Comparison of ENCODE assay signal across 24 cellular contexts in the genomic region with DNA sequence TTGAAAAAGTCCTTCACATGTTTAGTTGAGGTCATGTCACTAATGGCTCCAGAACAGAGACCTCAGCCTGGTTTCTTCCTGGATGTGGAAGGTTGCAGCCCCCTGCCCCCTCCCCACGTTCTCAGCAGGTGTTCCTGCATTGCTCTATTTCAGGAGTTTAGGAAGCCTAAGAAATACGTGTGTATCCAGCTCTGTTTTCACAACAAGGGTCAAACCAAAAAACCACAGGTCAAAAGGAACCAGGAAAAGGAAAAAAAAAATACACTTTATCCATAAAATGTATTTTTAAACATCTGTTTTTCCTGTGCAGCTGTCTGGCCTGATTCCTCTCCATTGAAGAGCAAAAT.
DNase-seq lines count a peak whose midpoint lies in the region; ATAC-seq, FAIRE-seq and TF ChIP-seq lines count a peak whose summit lies in the region.
"Had no signal": no experiment of that assay in that cellular context is flagged by ENCODE, and none has a peak within 500 bp of the region (broad histone marks: within the 10 kb centered on the region; RNA-seq: fewer than 3 reads in every experiment).

No MANE protein-coding gene starts in this region.

- no peak overlapping the region for H3K4me3 ChIP-seq in astrocyte (ENCODE audit: insufficient read depth, low read depth, low read length)
- H3K4me3 ChIP-seq: body of pancreas, lower lobe of right lung, thoracic aorta had no signal

- no peak overlapping the region for H3K9ac ChIP-seq in astrocyte (ENCODE audit: low read length)
- H3K9ac ChIP-seq: SK-N-SH had no signal

- peaks cover 10% of the 10 kb centered on the region for H3K9me3 Mint-ChIP-seq in activated CD4-positive, alpha-beta memory T cell treated with anti-CD3 and anti-CD28 coated beads, Interleukin-2, amount 10 ng/mL, durations not matched to agents 7 days and 5 days
- H3K9me3 Mint-ChIP-seq in activated CD4-positive, alpha-beta memory T cell treated with anti-CD3 and anti-CD28 coated beads for 36 hours, result peaks cover 11% of the 10 kb centered on the region
- no peaks in the 10 kb centered on the region for H3K9me3 Mint-ChIP-seq in astrocyte (ENCODE audit: unreplicated experiment)
- H3K9me3 Mint-ChIP-seq in stimulated activated memory B cell treated with anti-CD40 and anti-IgM and Interleukin-4, amounts not matched to agents 10 μg/mL and 1 μg/mL and 100 μg/mL, for 72 hours, result peaks cover 14% of the 10 kb centered on the region

- no peak overlapping the region for H2AFZ ChIP-seq in astrocyte (ENCODE audit: low read depth, low read length)

- H3K4me1 Mint-ChIP-seq in activated CD4-positive, alpha-beta memory T cell treated with anti-CD3 and anti-CD28 coated beads, Interleukin-2, amount 10 ng/mL, durations not matched to agents 7 days and 5 days, result peaks cover 25% of the 10 kb centered on the region
- peaks cover 25% of the 10 kb centered on the region for H3K4me1 Mint-ChIP-seq in activated CD4-positive, alpha-beta memory T cell treated with anti-CD3 and anti-CD28 coated beads for 36 hours (ENCODE audit: low read depth)
- H3K4me1 Mint-ChIP-seq in astrocyte (ENCODE audit: low read depth, unreplicated experiment), result peaks cover 28% of the 10 kb centered on the region
- peaks cover 18% of the 10 kb centered on the region for H3K4me1 Mint-ChIP-seq in stimulated activated memory B cell treated with anti-CD40 and anti-IgM and Interleukin-4, amounts not matched to agents 10 μg/mL and 1 μg/mL and 100 μg/mL, for 72 hours

- H3K36me3 ChIP-seq in astrocyte (ENCODE audit: insufficient read depth, low read length), result no peaks in the 10 kb centered on the region
- H3K36me3 ChIP-seq: lower lobe of right lung, thoracic aorta had no signal

- H3K4me3 Mint-ChIP-seq in activated CD4-positive, alpha-beta memory T cell treated with anti-CD3 and anti-CD28 coated beads, Interleukin-2, amount 10 ng/mL, durations not matched to agents 7 days and 5 days, result no peak overlapping the region
- no peak overlapping the region for H3K4me3 Mint-ChIP-seq in activated CD4-positive, alpha-beta memory T cell treated with anti-CD3 and anti-CD28 coated beads for 36 hours
- no peak overlapping the region for H3K4me3 Mint-ChIP-seq in astrocyte (ENCODE audit: unreplicated experiment)
- H3K4me3 Mint-ChIP-seq in stimulated activated memory B cell treated with anti-CD40 and anti-IgM and Interleukin-4, amounts not matched to agents 10 μg/mL and 1 μg/mL and 100 μg/mL, for 72 hours, result no peak overlapping the region

- H3K79me2 ChIP-seq in astrocyte (ENCODE audit: insufficient read depth, low read length), result no peaks in the 10 kb centered on the region

- TF ChIP-seq CTCF in astrocyte (IDR thresholded peaks at IDR 0.05; ENCODE audit: insufficient read depth, low read depth, low read length), result no peak

- no peaks in the 10 kb centered on the region for H3K9me3 ChIP-seq in astrocyte (ENCODE audit: insufficient read depth, low read depth, low read length)
- H3K9me3 ChIP-seq: body of pancreas, lower lobe of right lung, SK-N-SH, thoracic aorta had no signal

- peak overlapping the region; percentile 89 for H3K27ac Mint-ChIP-seq in activated CD4-positive, alpha-beta memory T cell treated with anti-CD3 and anti-CD28 coated beads, Interleukin-2, amount 10 ng/mL, durations not matched to agents 7 days and 5 days
- no peak overlapping the region for H3K27ac Mint-ChIP-seq in activated CD4-positive, alpha-beta memory T cell treated with anti-CD3 and anti-CD28 coated beads for 36 hours
- H3K27ac Mint-ChIP-seq in astrocyte (ENCODE audit: unreplicated experiment), result peak overlapping the region; percentile 29
- H3K27ac Mint-ChIP-seq in stimulated activated memory B cell treated with anti-CD40 and anti-IgM and Interleukin-4, amounts not matched to agents 10 μg/mL and 1 μg/mL and 100 μg/mL, for 72 hours, result peak overlapping the region; percentile 19

- H3K4me1 ChIP-seq in astrocyte (ENCODE audit: insufficient read depth, low read length), result peaks cover 28% of the 10 kb centered on the region
- H3K4me1 ChIP-seq: lower lobe of right lung had no signal

- ATAC-seq in HG03354 (IDR thresholded peaks at IDR 0.05; ENCODE audit: poor library complexity, severe bottlenecking, unreplicated experiment), result peak; percentile 6
- ATAC-seq in stimulated activated memory B cell treated with anti-CD40 and anti-IgM and Interleukin-4, amounts not matched to agents 10 μg/mL and 1 μg/mL and 100 μg/mL, for 72 hours, result no peak

- intact Hi-C loops in activated CD4-positive, alpha-beta memory T cell treated with anti-CD3 and anti-CD28 coated beads for 36 hours (cut with micrococcal nuclease), result loop anchor here (1.0 to 5.0 kb wide), 4 partner anchors 74 to 495 kb away; no protein-coding TSS in a partner anchor

- H3K36me3 Mint-ChIP-seq in activated CD4-positive, alpha-beta memory T cell treated with anti-CD3 and anti-CD28 coated beads, Interleukin-2, amount 10 ng/mL, durations not matched to agents 7 days and 5 days (ENCODE audit: low read depth), result no peaks in the 10 kb centered on the region
- no peaks in the 10 kb centered on the region for H3K36me3 Mint-ChIP-seq in activated CD4-positive, alpha-beta memory T cell treated with anti-CD3 and anti-CD28 coated beads for 36 hours
- no peaks in the 10 kb centered on the region for H3K36me3 Mint-ChIP-seq in astrocyte (ENCODE audit: low read depth, unreplicated experiment)
- H3K36me3 Mint-ChIP-seq in stimulated activated memory B cell treated with anti-CD40 and anti-IgM and Interleukin-4, amounts not matched to agents 10 μg/mL and 1 μg/mL and 100 μg/mL, for 72 hours, result peaks cover 12% of the 10 kb centered on the region
- H3K36me3 Mint-ChIP-seq: naive thymus-derived CD4-positive, alpha-beta T cell had no signal

- DNase-seq in activated CD4-positive, alpha-beta memory T cell treated with anti-CD3 and anti-CD28 coated beads, Interleukin-2, amount 10 ng/mL, durations not matched to agents 7 days and 5 days, result no peak
- DNase-seq in activated CD4-positive, alpha-beta memory T cell treated with anti-CD3 and anti-CD28 coated beads for 36 hours, result no peak
- DNase-seq in astrocyte (ENCODE audit: low read depth) (no peak), activated T-cell treated with anti-CD3 and anti-CD28 coated beads for 4 hours (no peak), HEK293T (ENCODE audit: extremely low spot score) (no peak), SIG-M5 (lab: John Stamatoyannopoulos, UW) (no peak)
- DNase-seq: activated naive CD4-positive, alpha-beta T cell treated with anti-CD3 and anti-CD28 coated beads, Interleukin-2, amount 50 U/mL, for 16 hours; body of pancreas; lower lobe of right lung; naive thymus-derived CD4-positive, alpha-beta T cell; NCI-H1092; NCI-H2081; NCI-H526; OCI-M1; posterior cingulate gyrus; SK-N-SH; stimulated activated CD8-positive, alpha-beta memory T cell treated with anti-CD3 and anti-CD28 coated beads, Interleukin-4, amount 100 ng/mL, for 48 hours had no signal

- H4K20me1 ChIP-seq in astrocyte (ENCODE audit: insufficient read depth, low read length), result no peaks in the 10 kb centered on the region

- POLR2A ChIA-PET in activated CD4-positive, alpha-beta memory T cell treated with anti-CD3 and anti-CD28 coated beads, Interleukin-2, amount 10 ng/mL, durations not matched to agents 7 days and 5 days (lab: Charles Lee), result interaction anchor here (0.7 kb wide), 1 partner anchor 74 kb away, joined by 4 read pairs; no protein-coding TSS in a partner anchor
- POLR2A ChIA-PET in activated CD4-positive, alpha-beta memory T cell treated with anti-CD3 and anti-CD28 coated beads for 36 hours (lab: Charles Lee), result interaction anchor here (0.7 kb wide), 1 partner anchor 59 kb away, joined by 4 read pairs; no protein-coding TSS in a partner anchor
- POLR2A ChIA-PET in HEK293T (lab: Yijun Ruan, JAX), result no interaction called here

- CTCF ChIA-PET in activated CD4-positive, alpha-beta memory T cell treated with anti-CD3 and anti-CD28 coated beads, Interleukin-2, amount 10 ng/mL, durations not matched to agents 7 days and 5 days (lab: Charles Lee), result interaction anchor here (1.5 to 1.8 kb wide), 2 partner anchors 74 to 96 kb away, joined by 5 to 9 read pairs; no protein-coding TSS in a partner anchor
- CTCF ChIA-PET in activated CD4-positive, alpha-beta memory T cell treated with anti-CD3 and anti-CD28 coated beads for 36 hours (lab: Charles Lee), result interaction anchor here (1.0 to 2.1 kb wide), 4 partner anchors 72 to 326 kb away, joined by 3 to 12 read pairs (median 6); no protein-coding TSS in a partner anchor
- CTCF ChIA-PET in HEK293T (lab: Yijun Ruan, JAX), result no interaction called here

- H3K27me3 Mint-ChIP-seq in activated CD4-positive, alpha-beta memory T cell treated with anti-CD3 and anti-CD28 coated beads, Interleukin-2, amount 10 ng/mL, durations not matched to agents 7 days and 5 days, result peaks cover 2% of the 10 kb centered on the region
- H3K27me3 Mint-ChIP-seq in activated CD4-positive, alpha-beta memory T cell treated with anti-CD3 and anti-CD28 coated beads for 36 hours, result no peaks in the 10 kb centered on the region
- no peaks in the 10 kb centered on the region for H3K27me3 Mint-ChIP-seq in astrocyte (ENCODE audit: low read depth, unreplicated experiment)
- H3K27me3 Mint-ChIP-seq in stimulated activated memory B cell treated with anti-CD40 and anti-IgM and Interleukin-4, amounts not matched to agents 10 μg/mL and 1 μg/mL and 100 μg/mL, for 72 hours, result peaks cover 9% of the 10 kb centered on the region
- H3K27me3 Mint-ChIP-seq: activated CD4-positive, alpha-beta T cell treated with anti-CD3 and anti-CD28 coated beads for 36 hours had no signal

- peak overlapping the region; percentile 51 for H3K4me2 ChIP-seq in astrocyte (ENCODE audit: low read length)
- H3K4me2 ChIP-seq: SK-N-SH had no signal

- H3K27ac ChIP-seq in astrocyte (ENCODE audit: low read depth, low read length), result no peak overlapping the region
- H3K27ac ChIP-seq: 22Rv1, body of pancreas, C4-2B, lower lobe of right lung, thoracic aorta had no signal

- no peaks in the 10 kb centered on the region for H3K27me3 ChIP-seq in astrocyte (ENCODE audit: insufficient read depth, low read length)
- H3K27me3 ChIP-seq: body of pancreas had no signal

- FAIRE-seq in astrocyte (lab: Jason Lieb, UNC), result no peak
- FAIRE-seq: colon had no signal

TF ChIP-seq in HEK293T, 16 proteins besides CTCF, POLR2A, EP300 and RAD21 (continues in another document):
- no peak for TF ChIP-seq ELF4 (IDR thresholded peaks at IDR 0.05)
- TF ChIP-seq NFRKB (IDR thresholded peaks at IDR 0.05), result no peak
- TF ChIP-seq SUZ12 (IDR thresholded peaks at IDR 0.05), result no peak
- no peak for TF ChIP-seq ARNT (IDR thresholded peaks at IDR 0.05)
- TF ChIP-seq FOXA1 (IDR thresholded peaks at IDR 0.05), result no peak
- no peak for TF ChIP-seq ZNF384 (IDR thresholded peaks at IDR 0.05)
- no peak for TF ChIP-seq L3MBTL2 (conservative IDR thresholded peaks at IDR 0.05)
- TF ChIP-seq SP1 (IDR thresholded peaks at IDR 0.05), result no peak
- no peak for TF ChIP-seq TARDBP (IDR thresholded peaks at IDR 0.05)
- TF ChIP-seq LEF1 (IDR thresholded peaks at IDR 0.05; ENCODE audit: borderline replicate concordance), result no peak
- TF ChIP-seq BHLHE40 (IDR thresholded peaks at IDR 0.05; ENCODE audit: borderline replicate concordance), result no peak
